Comparison of ENCODE assay signal across 25 cellular contexts in the genomic region with DNA sequence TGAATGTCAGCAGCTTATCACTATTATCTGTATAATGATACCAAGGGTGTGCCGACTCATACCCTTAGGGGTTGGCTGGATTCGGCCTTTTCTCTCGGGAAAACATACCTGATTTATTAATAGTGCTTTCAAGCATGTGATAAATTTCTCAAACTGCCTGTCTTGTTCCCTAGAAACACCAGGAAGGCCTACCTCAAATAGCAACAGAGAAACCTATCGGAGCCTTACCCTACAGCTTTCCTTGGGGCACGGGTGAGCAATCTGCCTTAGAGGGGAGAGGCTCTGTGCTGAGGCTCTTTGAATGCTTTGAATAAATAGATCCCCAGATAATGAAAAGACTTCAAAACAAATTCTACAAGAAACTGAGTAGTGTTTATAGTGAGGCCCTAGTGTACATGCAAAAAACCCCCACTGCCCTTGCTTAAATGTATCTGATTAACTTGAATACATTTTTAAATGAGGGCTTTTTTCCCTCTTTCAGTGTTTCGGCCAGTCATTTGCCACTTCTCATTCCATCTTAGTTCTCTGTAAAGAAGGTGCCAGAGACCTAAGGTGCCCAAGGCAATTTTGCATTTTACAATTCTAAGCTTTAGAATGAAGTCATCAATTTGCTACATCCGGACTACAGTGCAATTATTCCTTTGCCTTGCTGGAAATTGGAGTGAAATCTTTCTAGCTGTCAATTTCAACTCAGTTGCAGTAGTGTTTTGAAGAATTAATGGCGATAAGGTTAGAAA.
DNase-seq lines count a peak whose midpoint lies in the region; ATAC-seq and TF ChIP-seq lines count a peak whose summit lies in the region.
"Had no signal": no experiment of that assay in that cellular context is flagged by ENCODE, and none has a peak within 500 bp of the region (broad histone marks: within the 10 kb centered on the region; RNA-seq: fewer than 3 reads in every experiment).

No MANE protein-coding gene starts in this region.

- H3K4me2 ChIP-seq in osteoblast (ENCODE audit: insufficient read depth, low read length) = no peak overlapping the region

- no peak overlapping the region for H3K27ac ChIP-seq in osteoblast (ENCODE audit: low read depth, low read length)
- H3K27ac ChIP-seq: 22Rv1, brain microvascular endothelial cell, colonic mucosa had no signal

- no peak for DNase-seq in activated CD8-positive, alpha-beta T cell treated with anti-CD3 and anti-CD28 coated beads for 36 hours
- DNase-seq in activated CD8-positive, alpha-beta T cell treated with anti-CD3 and anti-CD28 coated beads, Interleukin-2, amount 10 ng/mL, durations not matched to agents 7 days and 5 days = no peak
- peak; percentile 43 for DNase-seq in M059J (ENCODE audit: low read depth)
- peak; percentile 33 for DNase-seq in fibroblast of the aortic adventitia (ENCODE audit: low read depth)
- DNase-seq in osteoblast (ENCODE audit: insufficient read length, low spot score, missing footprints) = peak; percentile 57
- no peak for DNase-seq in NCI-H345 treated with DMSO at 0.1 percent for 48 hours (lab: John Stamatoyannopoulos, UW; ENCODE audit: unreplicated experiment)
- DNase-seq: activated CD4-positive, alpha-beta T cell treated with anti-CD3 and anti-CD28 coated beads for 36 hours; brain microvascular endothelial cell; colonic mucosa; Karpas-422; left lung; NCI-H1092; NCI-H1930; NCI-H226; NCI-H774; SIG-M5; small intestine; stimulated activated CD4-positive, alpha-beta T cell treated with anti-CD3 and anti-CD28 coated beads, Interleukin-4, amount 100 ng/mL, for 1 hour; stimulated activated naive CD8-positive, alpha-beta T cell treated with anti-CD3 and anti-CD28 coated beads, Interleukin-15, Interleukin-2, amounts not matched to agents 100 U/mL and 50 U/mL, for 24 hours; T-cell; tibial artery had no signal

- no peaks in the 10 kb centered on the region for H3K79me2 ChIP-seq in osteoblast (ENCODE audit: insufficient read depth, low read length)

- POLR2A ChIA-PET in activated CD8-positive, alpha-beta T cell treated with anti-CD3 and anti-CD28 coated beads for 36 hours (lab: Charles Lee) = no interaction called here
- POLR2A ChIA-PET in activated CD8-positive, alpha-beta T cell treated with anti-CD3 and anti-CD28 coated beads, Interleukin-2, amount 10 ng/mL, durations not matched to agents 7 days and 5 days (lab: Charles Lee) = no interaction called here

- CTCF ChIA-PET in activated CD8-positive, alpha-beta T cell treated with anti-CD3 and anti-CD28 coated beads for 36 hours (lab: Charles Lee) = interaction anchor here (0.9 to 2.2 kb wide), 2 partner anchors 8 to 141 kb away, joined by 3 to 6 read pairs; no protein-coding TSS in a partner anchor
- CTCF ChIA-PET in activated CD8-positive, alpha-beta T cell treated with anti-CD3 and anti-CD28 coated beads, Interleukin-2, amount 10 ng/mL, durations not matched to agents 7 days and 5 days (lab: Charles Lee) = interaction anchor here (0.6 kb wide), 1 partner anchor 16 kb away, joined by 3 read pairs; no protein-coding TSS in a partner anchor

- intact Hi-C loops in activated CD8-positive, alpha-beta T cell treated with anti-CD3 and anti-CD28 coated beads for 36 hours (cut with micrococcal nuclease) = loop anchor here (10.0 kb wide), 1 partner anchor 433 kb away; no protein-coding TSS in a partner anchor

- H3K4me1 Mint-ChIP-seq in activated CD8-positive, alpha-beta T cell treated with anti-CD3 and anti-CD28 coated beads for 36 hours (ENCODE audit: low read depth) = peaks cover 5% of the 10 kb centered on the region
- H3K4me1 Mint-ChIP-seq in activated CD8-positive, alpha-beta T cell treated with anti-CD3 and anti-CD28 coated beads, Interleukin-2, amount 10 ng/mL, durations not matched to agents 7 days and 5 days (ENCODE audit: low read depth) = no peaks in the 10 kb centered on the region
- H3K4me1 Mint-ChIP-seq: T-cell had no signal

- H3K27ac Mint-ChIP-seq in activated CD8-positive, alpha-beta T cell treated with anti-CD3 and anti-CD28 coated beads for 36 hours = peak overlapping the region; percentile 43
- H3K27ac Mint-ChIP-seq in activated CD8-positive, alpha-beta T cell treated with anti-CD3 and anti-CD28 coated beads, Interleukin-2, amount 10 ng/mL, durations not matched to agents 7 days and 5 days = no peak overlapping the region
- H3K27ac Mint-ChIP-seq: activated CD4-positive, alpha-beta T cell treated with anti-CD3 and anti-CD28 coated beads for 36 hours; activated T-helper 1 cell treated with anti-CD3 and anti-CD28 coated beads, Interleukin-12 subunit alpha, Interleukin-12 subunit beta, Interleukin-2, Interleukin-4 antibody, amounts not matched to agents 30 ng/mL and 10 ng/mL and 1 ng/mL, durations not matched to agents 14 hours and 24 hours and 36 hours had no signal

- H3K27me3 Mint-ChIP-seq in activated CD8-positive, alpha-beta T cell treated with anti-CD3 and anti-CD28 coated beads for 36 hours = no peaks in the 10 kb centered on the region
- H3K27me3 Mint-ChIP-seq in activated CD8-positive, alpha-beta T cell treated with anti-CD3 and anti-CD28 coated beads, Interleukin-2, amount 10 ng/mL, durations not matched to agents 7 days and 5 days (ENCODE audit: low read depth) = no peaks in the 10 kb centered on the region
- H3K27me3 Mint-ChIP-seq: activated CD4-positive, alpha-beta T cell treated with anti-CD3 and anti-CD28 coated beads for 36 hours; T-cell had no signal

- H3K9me3 ChIP-seq in osteoblast (ENCODE audit: low read depth, low read length) = no peaks in the 10 kb centered on the region
- H3K9me3 ChIP-seq: colonic mucosa, left lung, tibial artery had no signal

- no peak overlapping the region for H3K4me3 Mint-ChIP-seq in activated CD8-positive, alpha-beta T cell treated with anti-CD3 and anti-CD28 coated beads for 36 hours
- H3K4me3 Mint-ChIP-seq in activated CD8-positive, alpha-beta T cell treated with anti-CD3 and anti-CD28 coated beads, Interleukin-2, amount 10 ng/mL, durations not matched to agents 7 days and 5 days = no peak overlapping the region
- H3K4me3 Mint-ChIP-seq: activated CD4-positive, alpha-beta T cell treated with anti-CD3 and anti-CD28 coated beads for 36 hours; activated T-helper 1 cell treated with anti-CD3 and anti-CD28 coated beads, Interleukin-12 subunit alpha, Interleukin-12 subunit beta, Interleukin-2, Interleukin-4 antibody, amounts not matched to agents 30 ng/mL and 10 ng/mL and 1 ng/mL, durations not matched to agents 14 hours and 24 hours and 36 hours; T-cell had no signal

- H3K27me3 ChIP-seq in osteoblast (ENCODE audit: insufficient read depth, low read length) = no peaks in the 10 kb centered on the region
- H3K27me3 ChIP-seq: brain microvascular endothelial cell, colonic mucosa, left lung, tibial artery had no signal

- ATAC-seq in activated CD8-positive, alpha-beta T cell treated with anti-CD3 and anti-CD28 coated beads for 36 hours = no peak
- ATAC-seq in activated CD8-positive, alpha-beta T cell treated with anti-CD3 and anti-CD28 coated beads, Interleukin-2, amount 10 ng/mL, durations not matched to agents 7 days and 5 days = no peak
- ATAC-seq in GM18519 (IDR thresholded peaks at IDR 0.05; ENCODE audit: low FRiP score, unreplicated experiment) (no peak), GM21786 (IDR thresholded peaks at IDR 0.05; ENCODE audit: unreplicated experiment) (no peak)
- ATAC-seq: activated CD4-positive, alpha-beta T cell treated with anti-CD3 and anti-CD28 coated beads for 36 hours; left lung; stimulated activated naive CD8-positive, alpha-beta T cell treated with anti-CD3 and anti-CD28 coated beads, Interleukin-15, Interleukin-2, amounts not matched to agents 100 U/mL and 50 U/mL, for 24 hours; T-cell had no signal

- peaks cover 27% of the 10 kb centered on the region for H3K36me3 ChIP-seq in osteoblast (ENCODE audit: insufficient read depth, low read length)
- H3K36me3 ChIP-seq: colonic mucosa had no signal

- no peaks in the 10 kb centered on the region for H4K20me1 ChIP-seq in osteoblast (ENCODE audit: insufficient read depth, low read length)

- TF ChIP-seq CTCF in activated CD8-positive, alpha-beta T cell treated with anti-CD3 and anti-CD28 coated beads for 36 hours (IDR thresholded peaks at IDR 0.05) = no peak
- no peak for TF ChIP-seq CTCF in fibroblast of the aortic adventitia (IDR thresholded peaks at IDR 0.05; ENCODE audit: insufficient read depth, low read length)
- no peak for TF ChIP-seq CTCF in osteoblast (IDR thresholded peaks at IDR 0.05; ENCODE audit: extremely low read depth, low read depth, low read length)

- H2AFZ ChIP-seq in osteoblast (ENCODE audit: low read length) = no peak overlapping the region

- H3K4me3 ChIP-seq in fibroblast of the aortic adventitia (ENCODE audit: low read depth, low read length) = no peak overlapping the region
- H3K4me3 ChIP-seq in osteoblast (ENCODE audit: insufficient read depth, low read length) = no peak overlapping the region
- H3K4me3 ChIP-seq: colonic mucosa, left lung, tibial artery had no signal

- peaks cover 16% of the 10 kb centered on the region for H3K4me1 ChIP-seq in osteoblast (ENCODE audit: insufficient read depth, low read length)
- H3K4me1 ChIP-seq: colonic mucosa had no signal

- no peaks in the 10 kb centered on the region for H3K9me3 Mint-ChIP-seq in activated CD8-positive, alpha-beta T cell treated with anti-CD3 and anti-CD28 coated beads for 36 hours
- no peaks in the 10 kb centered on the region for H3K9me3 Mint-ChIP-seq in activated CD8-positive, alpha-beta T cell treated with anti-CD3 and anti-CD28 coated beads, Interleukin-2, amount 10 ng/mL, durations not matched to agents 7 days and 5 days (ENCODE audit: insufficient read depth)
- H3K9me3 Mint-ChIP-seq: activated T-helper 1 cell treated with anti-CD3 and anti-CD28 coated beads, Interleukin-12 subunit alpha, Interleukin-12 subunit beta, Interleukin-2, Interleukin-4 antibody, amounts not matched to agents 30 ng/mL and 10 ng/mL and 1 ng/mL, durations not matched to agents 14 hours and 24 hours and 36 hours; T-cell had no signal

- H3K36me3 Mint-ChIP-seq in activated CD8-positive, alpha-beta T cell treated with anti-CD3 and anti-CD28 coated beads for 36 hours (ENCODE audit: low read depth) = peaks cover 22% of the 10 kb centered on the region
- peaks cover 43% of the 10 kb centered on the region for H3K36me3 Mint-ChIP-seq in activated CD8-positive, alpha-beta T cell treated with anti-CD3 and anti-CD28 coated beads, Interleukin-2, amount 10 ng/mL, durations not matched to agents 7 days and 5 days (ENCODE audit: low read depth)

Comparison
In these comparisons a context has a peak if more than half of its experiments do, and no peak if none do; other contexts are left out.
1. DNase-seq: peak in M059J (single experiment), fibroblast of the aortic adventitia (single experiment) and osteoblast (single experiment); none in activated CD8-positive, alpha-beta T cell treated with anti-CD3 and anti-CD28 coated beads for 36 hours (single experiment), activated CD8-positive, alpha-beta T cell treated with anti-CD3 and anti-CD28 coated beads, Interleukin-2, amount 10 ng/mL, durations not matched to agents 7 days and 5 days (single experiment) and NCI-H345 treated with DMSO at 0.1 percent for 48 hours (single experiment).